In the genomic region with DNA sequence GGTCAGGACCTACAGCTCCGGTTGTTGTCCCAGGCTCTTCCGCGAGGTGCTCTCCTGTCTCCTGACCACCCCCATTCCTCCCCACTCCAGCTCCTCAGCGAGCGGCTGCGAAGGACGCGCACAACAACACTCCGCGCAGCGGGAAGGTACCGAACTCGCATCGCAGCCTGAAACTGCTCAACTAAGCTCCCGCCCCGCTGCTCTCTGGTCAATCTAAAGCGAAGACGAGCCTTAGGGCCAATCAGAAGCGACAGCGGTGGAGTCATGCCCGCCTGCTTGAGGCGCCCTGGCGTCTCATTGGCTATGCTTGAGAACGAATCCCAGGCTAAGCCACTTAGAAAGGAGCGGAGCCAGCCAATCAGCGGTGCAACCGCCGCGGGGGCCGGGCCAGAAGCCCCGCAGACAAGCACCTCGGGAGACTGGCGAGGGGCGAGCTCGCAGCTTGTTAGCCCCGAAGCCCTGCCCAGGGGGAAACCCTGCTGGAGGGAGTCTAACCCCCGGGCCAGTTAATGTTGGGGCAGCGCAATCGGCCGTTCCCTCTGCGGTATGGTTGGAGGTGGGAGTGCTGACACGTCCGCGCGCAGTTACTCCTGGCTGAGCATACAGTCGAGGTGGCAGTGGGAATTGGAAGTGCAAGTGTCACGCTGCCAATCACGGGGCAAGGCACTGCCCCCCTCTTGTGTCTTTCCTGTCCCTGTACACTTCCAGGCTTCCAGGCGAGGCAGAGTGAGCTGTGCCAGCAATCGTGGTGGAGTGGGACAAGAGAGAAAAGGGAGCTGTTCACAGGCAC, we compare ENCODE assay signal across 8 cellular contexts. TPM values are rescaled to one million over a fixed set of nuclear protein-coding genes. Genes with fewer than 3 reads are reported as not detected.
A peak's percentile ranks its signal among the peaks of the same experiment; 100 is the strongest.
DNase-seq lines count a peak whose midpoint lies in the region; ATAC-seq and TF ChIP-seq lines count a peak whose summit lies in the region.

No MANE protein-coding gene starts in this region.

- peak overlapping the region; percentile 60 for H3K4me3 ChIP-seq in NT2/D1 (ENCODE audit: insufficient read length, low read depth)
- no peak overlapping the region for H3K4me3 ChIP-seq in mucosa of descending colon

- DNase-seq in Caki2 (ENCODE audit: low read depth), result peak; percentile 96
- DNase-seq in HUDEP-2 (lab: John Stamatoyannopoulos, UW; ENCODE audit: unreplicated experiment in 76 of 76), result peak in 75 of 76 experiments; percentile 70 to 98 (median 94)
- DNase-seq in NT2/D1 (ENCODE audit: low read depth, low spot score), result peak; percentile 94
- DNase-seq in activated CD8-positive, alpha-beta memory T cell treated with anti-CD3 and anti-CD28 coated beads, Interleukin-2, amount 50 U/mL, for 48 hours, result peak; percentile 94
- DNase-seq in epithelial cell of prostate (ENCODE audit: low read depth, low spot score), result peak; percentile 89
- DNase-seq in mucosa of descending colon, result peak; percentile 92 to 97 (median 95)
- peak; percentile 69 to 85 for DNase-seq in stimulated activated CD8-positive, alpha-beta memory T cell treated with anti-CD3 and anti-CD28 coated beads, Interleukin-4, amount 100 ng/mL, for 1 hour (ENCODE audit: low read depth in 2 of 2, low spot score in 1 of 2)

- H3K27ac ChIP-seq in epithelial cell of prostate, result no peak overlapping the region

- H3K36me3 ChIP-seq in NT2/D1 (ENCODE audit: insufficient read depth, insufficient read length, low read length) (no peaks in the 10 kb centered on the region), mucosa of descending colon (ENCODE audit: low read depth) (no peaks in the 10 kb centered on the region)

- in situ Hi-C loops in Caki2 (cut with HindIII; ENCODE audit: low pct_unique_long_range_greater_than_20kb, low sequenced_read_pairs), result no loop called here

- peak overlapping the region; percentile 61 for H3K9ac ChIP-seq in NT2/D1 (ENCODE audit: insufficient read length, low read depth)

- H3K9me3 ChIP-seq in NT2/D1 (ENCODE audit: insufficient read depth, low read length), result no peaks in the 10 kb centered on the region; the same call in 1 of the 2 replicates
- H3K9me3 ChIP-seq in mucosa of descending colon, result no peaks in the 10 kb centered on the region

- ATAC-seq in GM21390 (IDR thresholded peaks at IDR 0.05; ENCODE audit: unreplicated experiment), result peak; percentile 96
- ATAC-seq in mucosa of descending colon, result peak; percentile 99

- H3K27me3 ChIP-seq in NT2/D1 (ENCODE audit: insufficient read depth, insufficient read length), result no peaks in the 10 kb centered on the region

- intact Hi-C loops in mucosa of descending colon (cut with DNase I, micrococcal nuclease), result no loop called here

- H3K4me1 ChIP-seq in NT2/D1 (ENCODE audit: insufficient read depth, insufficient read length) (peaks cover 2% of the 10 kb centered on the region), mucosa of descending colon (ENCODE audit: low read depth) (peaks cover 4% of the 10 kb centered on the region)

- no peak for TF ChIP-seq CTCF in mucosa of descending colon (IDR thresholded peaks at IDR 0.05)

RNA-seq across cellular contexts. Expression of gene ZBTB32, which starts 1.9 kb away (rescaled TPM):
- total RNA-seq in Caki2 (2014; rRNA removed; shearing (Covaris generic); ENCODE audit: low replicate concordance), result not detected in 2 replicates
- under 1 TPM in 1 of 3 donors, not detected in 2; 0.27 TPM for total RNA-seq in mucosa of descending colon

RNA-seq across cellular contexts. Expression of gene KMT2B, which starts 15.4 kb away (rescaled TPM):
- total RNA-seq in Caki2 (2014; rRNA removed; shearing (Covaris generic); ENCODE audit: low replicate concordance), result 2.8 and 12.9 TPM in 2 replicates
- 10 to 100 TPM; 35.9 to 49.2 (median 37.5) TPM for total RNA-seq in mucosa of descending colon

RNA-seq across cellular contexts. Expression of gene UPK1A, which starts 36.1 kb away (rescaled TPM):
- not detected in 2 replicates for total RNA-seq in Caki2 (2014; rRNA removed; shearing (Covaris generic); ENCODE audit: low replicate concordance)
- total RNA-seq in mucosa of descending colon, result not detected

RNA-seq across cellular contexts. Expression of gene IGFLR1, which starts 39.8 kb away (rescaled TPM):
- 10.1 and 18.1 TPM in 2 replicates for total RNA-seq in Caki2 (2014; rRNA removed; shearing (Covaris generic); ENCODE audit: low replicate concordance)
- total RNA-seq in mucosa of descending colon, result 10 to 100 TPM in 1 of 3 donors, 1 to 10 TPM in 2; 5.3 to 14.6 (median 8.2) TPM

RNA-seq across cellular contexts. Expression of gene U2AF1L4, which starts 42.8 kb away (rescaled TPM):
- 7.1 and 14.1 TPM in 2 replicates for total RNA-seq in Caki2 (2014; rRNA removed; shearing (Covaris generic); ENCODE audit: low replicate concordance)
- 10 to 100 TPM; 19.7 to 32.4 (median 32.1) TPM for total RNA-seq in mucosa of descending colon
